In genomic region chr17:1829579-1830257, GRCh38 we compare ENCODE assay signal across 8 cellular contexts. TPM values are rescaled to one million over a fixed set of nuclear protein-coding genes. Genes with fewer than 3 reads are reported as not detected.
DNase-seq lines count a peak whose midpoint lies in the region; ATAC-seq and TF ChIP-seq lines count a peak whose summit lies in the region.

TSS of gene RPA1 (plus strand) at chr17:1830005. CDS start at chr17:1830094, 89 bp downstream.
TSS of gene SMYD4 (minus strand) at chr17:1829902. CDS start at chr17:1827994, 1,908 bp downstream.

- CTCF ChIA-PET in activated CD4-positive, alpha-beta memory T cell treated with anti-CD3 and anti-CD28 coated beads, Interleukin-2, amount 10 ng/mL, durations not matched to agents 7 days and 5 days (lab: Charles Lee): interaction anchor here (0.6 to 1.5 kb wide), 4 partner anchors 36 to 520 kb away, joined by 3 to 5 read pairs (median 3); partner anchors contain the start of gene WDR81

- intact Hi-C loops in lower lobe of right lung (cut with DNase I): no loop called here

- H3K9me3 ChIP-seq in lower lobe of right lung: no peaks in the 10 kb centered on the region

- ATAC-seq in HG03442 (IDR thresholded peaks at IDR 0.05; ENCODE audit: unreplicated experiment): peak; percentile 77
- peak; percentile 100 for ATAC-seq in lower lobe of right lung

- DNase-seq in C1 segment of cervical spinal cord (lab: John Stamatoyannopoulos, UW) (peak; percentile 41 to 91 (median 78)), GM19240 (ENCODE audit: insufficient read length, low spot score) (peak; percentile 80), NCI-H774 (lab: John Stamatoyannopoulos, UW) (peak; percentile 65), ecto neural progenitor cell (ENCODE audit: low spot score) (peak; percentile 96), lower lobe of right lung (peak; percentile 93)
- DNase-seq in activated CD4-positive, alpha-beta memory T cell treated with anti-CD3 and anti-CD28 coated beads, Interleukin-2, amount 10 ng/mL, durations not matched to agents 7 days and 5 days: peak; percentile 92
- peak; percentile 79 to 87 for DNase-seq in stimulated activated CD4-positive, alpha-beta T cell treated with anti-CD3 and anti-CD28 coated beads, Interleukin-4, amount 100 ng/mL, for 48 hours (ENCODE audit: low read depth in 2 of 2)

- H3K36me3 Mint-ChIP-seq in activated CD4-positive, alpha-beta memory T cell treated with anti-CD3 and anti-CD28 coated beads, Interleukin-2, amount 10 ng/mL, durations not matched to agents 7 days and 5 days (ENCODE audit: low read depth): peaks cover 51% of the 10 kb centered on the region

- TF ChIP-seq CTCF in lower lobe of right lung (IDR thresholded peaks at IDR 0.05): no peak

- peaks cover 70% of the 10 kb centered on the region for H3K4me1 Mint-ChIP-seq in activated CD4-positive, alpha-beta memory T cell treated with anti-CD3 and anti-CD28 coated beads, Interleukin-2, amount 10 ng/mL, durations not matched to agents 7 days and 5 days

- peak within 1 kb of the TSS; percentile 84 for H3K27ac Mint-ChIP-seq in activated CD4-positive, alpha-beta memory T cell treated with anti-CD3 and anti-CD28 coated beads, Interleukin-2, amount 10 ng/mL, durations not matched to agents 7 days and 5 days

- peaks cover 30% of the 10 kb centered on the region for H3K36me3 ChIP-seq in lower lobe of right lung

- H3K4me1 ChIP-seq in lower lobe of right lung: peaks cover 20% of the 10 kb centered on the region

- no peaks in the 10 kb centered on the region for H3K9me3 Mint-ChIP-seq in activated CD4-positive, alpha-beta memory T cell treated with anti-CD3 and anti-CD28 coated beads, Interleukin-2, amount 10 ng/mL, durations not matched to agents 7 days and 5 days

- POLR2A ChIA-PET in activated CD4-positive, alpha-beta memory T cell treated with anti-CD3 and anti-CD28 coated beads, Interleukin-2, amount 10 ng/mL, durations not matched to agents 7 days and 5 days (lab: Charles Lee): interaction anchor here (0.5 to 3.1 kb wide), 24 partner anchors 9 to 507 kb away, joined by 3 to 46 read pairs (median 5); partner anchors contain the start of genes INPP5K, RILP, TSR1 and WDR81

- H3K27me3 Mint-ChIP-seq in activated CD4-positive, alpha-beta memory T cell treated with anti-CD3 and anti-CD28 coated beads, Interleukin-2, amount 10 ng/mL, durations not matched to agents 7 days and 5 days: no peaks in the 10 kb centered on the region

- H3K27me3 ChIP-seq in lower lobe of right lung (ENCODE audit: low read depth): no peaks in the 10 kb centered on the region

- peak within 1 kb of the TSS; percentile 85 for H3K27ac ChIP-seq in lower lobe of right lung

- H3K4me3 Mint-ChIP-seq in activated CD4-positive, alpha-beta memory T cell treated with anti-CD3 and anti-CD28 coated beads, Interleukin-2, amount 10 ng/mL, durations not matched to agents 7 days and 5 days: peak within 1 kb of the TSS; percentile 96

- peak within 1 kb of the TSS; percentile 91 for H3K4me3 ChIP-seq in lower lobe of right lung

RNA-seq across cellular contexts. Expression of gene RPA1, which starts in this region (rescaled TPM):
- total RNA-seq in activated CD4-positive, alpha-beta memory T cell treated with anti-CD3 and anti-CD28 coated beads, Interleukin-2, amount 10 ng/mL, durations not matched to agents 7 days and 5 days: 100 to 1,000 TPM; 176 to 186 TPM
- 67.1 TPM for total RNA-seq in lower lobe of right lung

RNA-seq across cellular contexts. Expression of gene SMYD4, which starts in this region (rescaled TPM):
- total RNA-seq in activated CD4-positive, alpha-beta memory T cell treated with anti-CD3 and anti-CD28 coated beads, Interleukin-2, amount 10 ng/mL, durations not matched to agents 7 days and 5 days: 10 to 100 TPM; 27.4 to 29.3 TPM
- total RNA-seq in lower lobe of right lung: 21.9 TPM

Comparison
In these comparisons a context has a peak if more than half of its experiments do, and no peak if none do; other contexts are left out.
1. Peak in every context shown above with its lines: DNase-seq, ATAC-seq, H3K4me3 ChIP-seq and H3K27ac ChIP-seq.